1 cellular context compared by ENCODE assay signal in genomic region chrX:110333458-110333857, GRCh38. TPM values are rescaled to one million over a fixed set of nuclear protein-coding genes. Genes with fewer than 3 reads are reported as not detected.
"Had no signal": no experiment of that assay in that cellular context is flagged by ENCODE, and none has a peak within 500 bp of the region (broad histone marks: within the 10 kb centered on the region; RNA-seq: fewer than 3 reads in every experiment).

No MANE protein-coding gene starts in this region.

RNA-seq across cellular contexts. Expression of gene RTL9, which starts 25.2 kb away (rescaled TPM):
- polyA plus RNA-seq: GM23338 had no signal
